Comparison of ENCODE assay signal across 32 cellular contexts in genomic region chr17:66299721-66300120, GRCh38.
"Had no signal": no experiment of that assay in that cellular context is flagged by ENCODE, and none has a peak within 500 bp of the region (broad histone marks: within the 10 kb centered on the region; RNA-seq: fewer than 3 reads in every experiment).

No MANE protein-coding gene starts in this region.

- H3K27ac ChIP-seq: brain microvascular endothelial cell, cardiac muscle cell, Peyer's patch, VCaP had no signal

- ATAC-seq: activated CD8-positive, alpha-beta memory T cell treated with anti-CD3 and anti-CD28 coated beads, Interleukin-2, amount 10 ng/mL, durations not matched to agents 7 days and 5 days; activated naive CD8-positive, alpha-beta T cell treated with anti-CD3 and anti-CD28 coated beads, Interleukin-2, amount 50 U/mL, for 24 hours; Right ventricle myocardium inferior; SK-N-SH treated with all-trans-retinoic acid at 6 μM for 48 hours; T-cell had no signal

- DNase-seq: activated B cell treated with CpG ODN at 0.5 μM for 24 hours; activated CD4-positive, alpha-beta memory T cell treated with anti-CD3 and anti-CD28 coated beads, Interleukin-2, amount 10 ng/mL, durations not matched to agents 7 days and 5 days; activated CD4-positive, alpha-beta T cell treated with anti-CD3 and anti-CD28 coated beads for 4 hours; activated CD4-positive, CD25-positive, alpha-beta regulatory T cell treated with anti-CD3 and anti-CD28 coated beads, Interleukin-2, amount 50 U/mL, for 72 hours; activated CD8-positive, alpha-beta memory T cell treated with anti-CD3 and anti-CD28 coated beads for 24 hours; activated CD8-positive, alpha-beta memory T cell treated with anti-CD3 and anti-CD28 coated beads, Interleukin-2, amount 10 ng/mL, durations not matched to agents 7 days and 5 days; activated CD8-positive, alpha-beta memory T cell treated with anti-CD3 and anti-CD28 coated beads, Interleukin-2, amount 50 U/mL, for 48 hours; activated effector memory CD4-positive, alpha-beta T cell treated with Interleukin-2 at 50 U/mL for 16 hours; activated naive CD4-positive, alpha-beta T cell treated with anti-CD3 and anti-CD28 coated beads, Interleukin-2, amount 10 ng/mL, durations not matched to agents 7 days and 5 days; activated naive CD8-positive, alpha-beta T cell treated with anti-CD3 and anti-CD28 coated beads, Interleukin-2, amount 50 U/mL, for 24 hours; activated T-cell treated with anti-CD3 and anti-CD28 coated beads, Interleukin-2, amount 50 U/mL, for 48 hours; amniotic stem cell; aorta; brain microvascular endothelial cell; Karpas-422; NCI-H1048; NCI-H1105 treated with DMSO at 0.1 percent for 48 hours; NCI-H1436; NCI-H1694 treated with DMSO at 0.1 percent for 48 hours; NCI-H2029; NCI-H345; NCI-H524 treated with DMSO at 0.1 percent for 48 hours; Peyer's patch; RPMI8226; SIG-M5; T-cell; T-helper 2 cell; T-helper 9 cell had no signal

- H3K36me3 ChIP-seq: brain microvascular endothelial cell, cardiac muscle cell, Peyer's patch had no signal

- H3K9me3 ChIP-seq: Peyer's patch had no signal

- H3K4me3 ChIP-seq: cardiac muscle cell, Peyer's patch had no signal

- H3K27me3 ChIP-seq: brain microvascular endothelial cell, Peyer's patch had no signal
